8 cellular contexts compared by ENCODE assay signal in genomic region chr10:944034-944831, GRCh38. TPM values are rescaled to one million over a fixed set of nuclear protein-coding genes. Genes with fewer than 3 reads are reported as not detected.
A peak's percentile ranks its signal among the peaks of the same experiment; 100 is the strongest.
DNase-seq lines count a peak whose midpoint lies in the region; ATAC-seq and TF ChIP-seq lines count a peak whose summit lies in the region.

No MANE protein-coding gene starts in this region.

- intact Hi-C loops in activated CD4-positive, alpha-beta T cell treated with anti-CD3 and anti-CD28 coated beads for 36 hours (cut with DNase I, micrococcal nuclease), result no loop called here
- intact Hi-C loops in psoas muscle (cut with DNase I), result loop anchor here in 1 of 2 donors (5.0 kb wide), 1 partner anchor 33 kb away; no protein-coding TSS in a partner anchor

- no peaks in the 10 kb centered on the region for H3K27me3 Mint-ChIP-seq in activated CD4-positive, alpha-beta T cell treated with anti-CD3 and anti-CD28 coated beads for 36 hours

- no peaks in the 10 kb centered on the region for H3K36me3 Mint-ChIP-seq in activated CD4-positive, alpha-beta T cell treated with anti-CD3 and anti-CD28 coated beads for 36 hours (ENCODE audit: low read depth)

- no peaks in the 10 kb centered on the region for H4K20me1 ChIP-seq in fibroblast of lung (ENCODE audit: control insufficient read depth, extremely low read depth, insufficient read depth, low read length)

- H2AFZ ChIP-seq in fibroblast of lung (ENCODE audit: low read length), result peak overlapping the region; percentile 54

- peak overlapping the region; percentile 34 for H3K27ac Mint-ChIP-seq in activated CD4-positive, alpha-beta T cell treated with anti-CD3 and anti-CD28 coated beads for 36 hours

- H3K36me3 ChIP-seq in fibroblast of lung (ENCODE audit: control insufficient read depth, insufficient read depth, low read length) (no peaks in the 10 kb centered on the region), psoas muscle (ENCODE audit: insufficient read depth in 1 of 2, low read depth in 1 of 2) (no peaks in the 10 kb centered on the region)

- TF ChIP-seq CTCF in fibroblast of lung (conservative IDR thresholded peaks at IDR 0.05 in 1 of 2, IDR thresholded peaks at IDR 0.05 in 1 of 2; ENCODE audit: low read depth in 1 of 2, low read length in 2 of 2), result no peak
- TF ChIP-seq CTCF in psoas muscle (IDR thresholded peaks at IDR 0.05), result no peak

- H3K4me3 Mint-ChIP-seq in activated CD4-positive, alpha-beta T cell treated with anti-CD3 and anti-CD28 coated beads for 36 hours, result no peak overlapping the region

- H3K4me1 Mint-ChIP-seq in activated CD4-positive, alpha-beta T cell treated with anti-CD3 and anti-CD28 coated beads for 36 hours, result peaks cover 28% of the 10 kb centered on the region

- H3K4me1 ChIP-seq in fibroblast of lung (ENCODE audit: control insufficient read depth, extremely low read depth, insufficient read depth, low read length) (no peaks in the 10 kb centered on the region), psoas muscle (no peaks in the 10 kb centered on the region)

- CTCF ChIA-PET in activated CD4-positive, alpha-beta T cell treated with anti-CD3 and anti-CD28 coated beads for 36 hours (lab: Charles Lee), result interaction anchor here (0.6 to 0.7 kb wide), 2 partner anchors 13 to 70 kb away, joined by 3 read pairs; partner anchors contain the start of gene LARP4B

- H3K9ac ChIP-seq in fibroblast of lung (ENCODE audit: insufficient read depth, low read length), result no peak overlapping the region

- no peaks in the 10 kb centered on the region for H3K9me3 Mint-ChIP-seq in activated CD4-positive, alpha-beta T cell treated with anti-CD3 and anti-CD28 coated beads for 36 hours (ENCODE audit: low read depth)

- H3K79me2 ChIP-seq in fibroblast of lung (ENCODE audit: control insufficient read depth, insufficient read depth, low read length), result no peaks in the 10 kb centered on the region

- H3K4me2 ChIP-seq in fibroblast of lung (ENCODE audit: extremely low read depth, insufficient read depth, low read length), result peak overlapping the region; percentile 11

- ATAC-seq in HG02642 (IDR thresholded peaks at IDR 0.05; ENCODE audit: poor library complexity, unreplicated experiment) (peak; percentile 42), psoas muscle (peak; percentile 55 to 69 (median 61)), GM18520 (IDR thresholded peaks at IDR 0.05; ENCODE audit: unreplicated experiment) (no peak)
- peak; percentile 73 for ATAC-seq in activated CD4-positive, alpha-beta T cell treated with anti-CD3 and anti-CD28 coated beads for 36 hours

- no peaks in the 10 kb centered on the region for H3K27me3 ChIP-seq in fibroblast of lung (ENCODE audit: control insufficient read depth, insufficient read depth, low read length)
- H3K27me3 ChIP-seq in psoas muscle (ENCODE audit: insufficient read depth in 3 of 3, low read length in 2 of 3), result no peaks in the 10 kb centered on the region

- 44 to 49% (median 44%) methylated on average over 14 of the region's 14 CpGs for WGBS in psoas muscle, 3 donors

- no peak overlapping the region for H3K27ac ChIP-seq in fibroblast of lung (ENCODE audit: insufficient read depth, low read length)
- H3K27ac ChIP-seq in psoas muscle, result no peak overlapping the region

- H3K9me3 ChIP-seq in fibroblast of lung (ENCODE audit: control insufficient read depth, insufficient read depth, low read depth, low read length), result no peaks in the 10 kb centered on the region
- H3K9me3 ChIP-seq in psoas muscle, result no peaks in the 10 kb centered on the region

- peak; percentile 68 for DNase-seq in ELR (ENCODE audit: low read depth)
- peak; percentile 61 for DNase-seq in activated CD4-positive, alpha-beta T cell treated with anti-CD3 and anti-CD28 coated beads for 36 hours
- DNase-seq in fibroblast of lung (ENCODE audit: low read depth in 2 of 2), result peak; percentile 21 to 39
- DNase-seq in psoas muscle, result peak; percentile 72 to 79
- no peak for DNase-seq in foreskin melanocyte
- DNase-seq in HPDE6-E6E7 (ENCODE audit: extremely low spot score), result no peak

- H3K4me3 ChIP-seq in fibroblast of lung (replicated peaks in 1 of 4; ENCODE audit: control extremely low read depth in 1 of 4, insufficient read depth in 1 of 4, low read depth in 3 of 4, low read length in 4 of 4) (no peak overlapping the region), psoas muscle (no peak overlapping the region)

- POLR2A ChIA-PET in activated CD4-positive, alpha-beta T cell treated with anti-CD3 and anti-CD28 coated beads for 36 hours (lab: Charles Lee), result interaction anchor here (1.2 kb wide), 1 partner anchor 13 kb away, joined by 4 read pairs; the partner anchor contains the start of gene LARP4B

RNA-seq across cellular contexts. Expression of gene LARP4B, which starts 12.7 kb away (rescaled TPM):
- 10 to 100 TPM; 88.2 to 97.5 TPM for total RNA-seq in activated CD4-positive, alpha-beta T cell treated with anti-CD3 and anti-CD28 coated beads for 36 hours
- 19.8 and 25.4 TPM in 2 replicates for total RNA-seq in fibroblast of lung
- 38.6 and 44.3 TPM in 2 replicates for polyA plus RNA-seq in fibroblast of lung
- 29.7 and 30.0 TPM in 2 replicates for polyA plus RNA-seq in fibroblast of lung (2012)
- polyA minus RNA-seq in fibroblast of lung (ENCODE audit: low replicate concordance), result 62.4 and 81.8 TPM in 2 replicates
- total RNA-seq in psoas muscle, result 10 to 100 TPM; 66.6 to 88.3 (median 79.6) TPM
- 10 to 100 TPM; 16.6 to 38.9 (median 21.7) TPM for polyA plus RNA-seq in psoas muscle

RNA-seq across cellular contexts. Expression of gene GTPBP4, which starts 44.0 kb away (rescaled TPM):
- total RNA-seq in activated CD4-positive, alpha-beta T cell treated with anti-CD3 and anti-CD28 coated beads for 36 hours, result 100 to 1,000 TPM; 109 to 116 TPM
- total RNA-seq in fibroblast of lung, result 26.5 and 28.7 TPM in 2 replicates
- 34.4 and 51.3 TPM in 2 replicates for polyA plus RNA-seq in fibroblast of lung
- polyA plus RNA-seq in fibroblast of lung (2012), result 40.7 and 53.7 TPM in 2 replicates
- 31.3 and 43.0 TPM in 2 replicates for polyA minus RNA-seq in fibroblast of lung (ENCODE audit: low replicate concordance)
- 10 to 100 TPM; 36.3 to 77.4 (median 68.5) TPM for total RNA-seq in psoas muscle
- 100 to 1,000 TPM in 1 of 3 donors, 10 to 100 TPM in 2; 44.2 to 134 (median 70.2) TPM for polyA plus RNA-seq in psoas muscle

Comparison
In these comparisons a context has a peak if more than half of its experiments do, and no peak if none do; other contexts are left out.
1. DNase-seq: peak in ELR (single experiment), activated CD4-positive, alpha-beta T cell treated with anti-CD3 and anti-CD28 coated beads for 36 hours (single experiment), fibroblast of lung (2 of 2) and psoas muscle (2 of 2); none in foreskin melanocyte (single experiment) and HPDE6-E6E7 (single experiment).